Comparison of ENCODE assay signal across 8 cellular contexts in genomic region chr2:182717451-182718215, GRCh38. TPM values are rescaled to one million over a fixed set of nuclear protein-coding genes. Genes with fewer than 3 reads are reported as not detected.
A peak's percentile ranks its signal among the peaks of the same experiment; 100 is the strongest.
DNase-seq lines count a peak whose midpoint lies in the region; ATAC-seq, FAIRE-seq and TF ChIP-seq lines count a peak whose summit lies in the region.

No MANE protein-coding gene starts in this region.

- peaks cover 0 to 19% of the 10 kb centered on the region in 2 experiments; a peak in 2 of 4 replicates for H3K79me2 ChIP-seq in H1 (ENCODE audit: control insufficient read depth in 1 of 2, insufficient read depth in 2 of 2, low read length in 2 of 2)

- H3K23ac ChIP-seq in H1 (ENCODE audit: insufficient read length) = no peak overlapping the region

- no peak for TF ChIP-seq EP300 in H1 (IDR thresholded peaks at IDR 0.05; ENCODE audit: borderline replicate concordance in 1 of 2, low read depth in 2 of 2, low read length in 2 of 2)

- H4K5ac ChIP-seq in H1 (ENCODE audit: insufficient read length, low read depth, low read length) = no peak overlapping the region

- intact Hi-C loops in aorta (cut with DNase I) = no loop called here

- H3K4ac ChIP-seq in H1 (replicated peaks; ENCODE audit: insufficient read length, low read depth, low read length) = no peak overlapping the region

- no peaks in the 10 kb centered on the region for H3K9me3 ChIP-seq in H1 (ENCODE audit: insufficient read depth in 2 of 2, low read depth in 1 of 2, low read length in 1 of 2)
- H3K9me3 ChIP-seq in aorta (ENCODE audit: control insufficient read depth, low read length) = no peaks in the 10 kb centered on the region

- H3K27ac ChIP-seq in H1 (ENCODE audit: low read depth, low read length) (no peak overlapping the region), aorta (ENCODE audit: low read depth in 1 of 2, low read length in 2 of 2) (peak overlapping the region in 1 of 2 donors; percentile 57)

- no peak for TF ChIP-seq CTCF in GM12864 (IDR thresholded peaks at IDR 0.05; ENCODE audit: low read depth, low read length, missing control alignments)
- TF ChIP-seq CTCF in H1 (IDR thresholded peaks at IDR 0.05; ENCODE audit: control extremely low read depth in 1 of 3, insufficient read depth in 1 of 3, low read depth in 1 of 3, low read length in 3 of 3) = no peak

- H3K4me3 ChIP-seq in GM12864 (ENCODE audit: low read depth, low read length) (peak overlapping the region; percentile 87), H1 (ENCODE audit: extremely low read depth in 1 of 4, insufficient read depth in 2 of 4, low read depth in 3 of 4, low read length in 4 of 4) (peak overlapping the region in 2 of 4 experiments; percentile 79; a peak in 2 of 8 replicates), aorta (ENCODE audit: low read length in 2 of 2) (peak overlapping the region; percentile 41 to 72), H7 (ENCODE audit: insufficient read depth, low read depth, low read length) (no peak overlapping the region)

- no peak overlapping the region for H2AK5ac ChIP-seq in H1 (ENCODE audit: low read depth, low read length)

- ATAC-seq in GM21381 (IDR thresholded peaks at IDR 0.05; ENCODE audit: unreplicated experiment) (peak; percentile 30), HG03558 (IDR thresholded peaks at IDR 0.05; ENCODE audit: extremely low read depth, unreplicated experiment) (peak; percentile 32), aorta (ENCODE audit: low FRiP score) (no peak)

- H3K14ac ChIP-seq in H1 (ENCODE audit: insufficient read length) = no peak overlapping the region

- no peak overlapping the region for H2BK20ac ChIP-seq in H1 (ENCODE audit: low read length)

- peak overlapping the region; percentile 75 to 79 for H3K4me2 ChIP-seq in H1 (ENCODE audit: insufficient read depth in 1 of 2, low read depth in 2 of 2, low read length in 2 of 2)

- H2BK15ac ChIP-seq in H1 (ENCODE audit: low read length) = no peak overlapping the region

- H2AFZ ChIP-seq in H1 (ENCODE audit: low read length) = no peak overlapping the region

- H2BK5ac ChIP-seq in H1 (ENCODE audit: low read depth, low read length) = no peak overlapping the region

- no peak overlapping the region for H4K8ac ChIP-seq in H1 (ENCODE audit: extremely low read depth, insufficient read depth, low read length)

- DNase-seq in GM12864 (ENCODE audit: low read depth) (peak; percentile 57), H1 (ENCODE audit: low read depth in 1 of 2, low spot score in 2 of 2) (no peak), aorta (no peak), AG08396 (ENCODE audit: low spot score) (no peak), H7 (no peak), NOMO-1 (lab: John Stamatoyannopoulos, UW; ENCODE audit: unreplicated experiment in 2 of 2) (no peak)

- no peak for TF ChIP-seq RAD21 in H1 (IDR thresholded peaks at IDR 0.05 in 1 of 2, conservative IDR thresholded peaks at IDR 0.05 in 1 of 2; ENCODE audit: low read depth in 2 of 2, low read length in 2 of 2)

- no peaks in the 10 kb centered on the region; a peak in 1 of 7 replicates for H3K4me1 ChIP-seq in H1 (replicated peaks in 1 of 4; ENCODE audit: control insufficient read depth in 3 of 4, insufficient read depth in 4 of 4, low read length in 3 of 4)
- H3K4me1 ChIP-seq in aorta (ENCODE audit: control insufficient read depth in 1 of 2, insufficient read depth in 2 of 2, low read length in 2 of 2) = peaks cover 0 to 5% of the 10 kb centered on the region in 2 donors

- H3K27me3 ChIP-seq in H1 (replicated peaks in 1 of 4; ENCODE audit: control insufficient read depth in 3 of 4, extremely low read depth in 1 of 4, insufficient read depth in 3 of 4, low read length in 3 of 4) = no peaks in the 10 kb centered on the region
- no peaks in the 10 kb centered on the region for H3K27me3 ChIP-seq in aorta (ENCODE audit: control insufficient read depth in 1 of 2, insufficient read depth in 2 of 2, low read length in 1 of 2)
- no peaks in the 10 kb centered on the region for H3K27me3 ChIP-seq in H7 (ENCODE audit: control insufficient read depth, insufficient read depth, low read length)

- no peak overlapping the region for H3K56ac ChIP-seq in H1 (replicated peaks; ENCODE audit: insufficient read length, low read depth, low read length)

- no peak for TF ChIP-seq POLR2A in H1 (IDR thresholded peaks at IDR 0.05; ENCODE audit: control extremely low read depth in 1 of 2, low read depth in 2 of 2, low read length in 2 of 2)

- no peak overlapping the region for H3K18ac ChIP-seq in H1 (ENCODE audit: extremely low read depth, low read length)

- CTCF ChIA-PET in H1 (lab: Charles Lee; ENCODE audit: partially characterized antibody) = interaction anchor here (1.8 to 3.4 kb wide), 2 partner anchors 47 to 51 kb away, joined by 5 to 11 read pairs; no protein-coding TSS in a partner anchor

- 83% methylated on average over 2 of the region's 2 CpGs; no CpG with 5 or more reads in 1 of the 2 experiments for WGBS in H1 (ENCODE audit: extremely low coverage in 1 of 2, insufficient coverage in 1 of 2, insufficient read length in 1 of 2, insufficient replicate concordance in 2 of 2, low coverage in 1 of 2, low lambda C conversion rate in 2 of 2, missing lambda C conversion rate in 1 of 2), 2 experiments
- 38 to 41% methylated on average over 2 of the region's 2 CpGs for WGBS in aorta, 2 donors

- H3K36me3 ChIP-seq in H1 (ENCODE audit: control insufficient read depth in 2 of 4, insufficient read depth in 4 of 4, low read length in 3 of 4) = peaks cover 0 to 45% (median 7%) of the 10 kb centered on the region in 4 experiments; a peak in 5 of 8 replicates
- no peaks in the 10 kb centered on the region for H3K36me3 ChIP-seq in aorta (ENCODE audit: control insufficient read depth in 1 of 2, insufficient read depth in 2 of 2, low read length in 1 of 2)
- no peaks in the 10 kb centered on the region for H3K36me3 ChIP-seq in H7 (replicated peaks; ENCODE audit: control insufficient read depth, insufficient read depth, low read length)

- H4K91ac ChIP-seq in H1 (replicated peaks; ENCODE audit: insufficient read length, low read length) = no peak overlapping the region

- no peak overlapping the region for H3K9ac ChIP-seq in H1 (replicated peaks in 1 of 4; ENCODE audit: extremely low read depth in 1 of 4, low read depth in 3 of 4, low read length in 3 of 4)

- H2BK12ac ChIP-seq in H1 (ENCODE audit: low read depth, low read length) = no peak overlapping the region

- no peak overlapping the region for H2BK120ac ChIP-seq in H1 (replicated peaks; ENCODE audit: low read depth, low read length)

- H3K79me1 ChIP-seq in H1 (ENCODE audit: low read depth, low read length) = 0 out of 2 replicates have a peak, but pooled peaks cover 3% of the 10 kb centered on the region

- H3K23me2 ChIP-seq in H1 (ENCODE audit: low read depth, low read length) = peaks cover 6% of the 10 kb centered on the region

- H4K20me1 ChIP-seq in H1 (replicated peaks in 1 of 2; ENCODE audit: control insufficient read depth in 1 of 2, insufficient read depth in 2 of 2, low read length in 2 of 2) = no peaks in the 10 kb centered on the region

- POLR2A ChIA-PET in H1 (lab: Charles Lee; ENCODE audit: partially characterized antibody) = interaction anchor here (0.5 to 2.5 kb wide), 3 partner anchors 13 to 150 kb away, joined by 3 to 6 read pairs (median 4); no protein-coding TSS in a partner anchor

- no peak for FAIRE-seq in H1 (lab: Jason Lieb, UNC)

TF ChIP-seq in H1, 55 proteins besides CTCF, POLR2A, EP300 and RAD21 (continues in another document):
- TF ChIP-seq TBP (IDR thresholded peaks at IDR 0.05; ENCODE audit: low read depth, low read length) = no peak
- TF ChIP-seq SP1 (IDR thresholded peaks at IDR 0.05; ENCODE audit: low read depth, low read length) = no peak
- no peak for TF ChIP-seq POLR2AphosphoS5 (IDR thresholded peaks at IDR 0.05; ENCODE audit: low read depth, low read length)
- TF ChIP-seq NANOG (IDR thresholded peaks at IDR 0.05; ENCODE audit: insufficient read depth, low read depth, low read length, poor library complexity, severe bottlenecking) = no peak
- no peak for TF ChIP-seq EZH2 (IDR thresholded peaks at IDR 0.05; ENCODE audit: low read depth, low read length, severe bottlenecking)
- TF ChIP-seq ATF3 (IDR thresholded peaks at IDR 0.05; ENCODE audit: insufficient read depth, low read depth, low read length) = no peak
- TF ChIP-seq KDM5A (IDR thresholded peaks at IDR 0.05; ENCODE audit: low read length) = no peak

RNA-seq across cellular contexts. Expression of gene DNAJC10, which starts 1.6 kb away (rescaled TPM):
- total RNA-seq in H1 (2021; fragmentation: NEBNext Ultra II Directional; extraction: Animal tissue kit (Norgen Biotek cat#: 25700)) = 121 and 128 TPM in 2 replicates
- 13.4 and 23.2 TPM in 2 replicates for polyA plus RNA-seq in H1 (2011; rRNA removed)
- 29.8 TPM for polyA plus RNA-seq in H1 (2011; cell fraction: cytosol; rRNA removed)
- polyA plus RNA-seq in H1 (2011; cell fraction: nucleus; rRNA removed) = 13.3 TPM
- polyA plus RNA-seq in H1 (2012, experiment 1 of 2) = 33.6 to 77.3 TPM (median 43.3 TPM) in 4 replicates
- 3.0 TPM for polyA plus RNA-seq in H1 (2012, experiment 2 of 2)
- 66.2 TPM for polyA plus RNA-seq in H1 (2013, experiment 1 of 2)
- polyA plus RNA-seq in H1 (2013, experiment 2 of 2) = 74.4 TPM
- 31.3 and 58.9 TPM in 2 replicates for polyA minus RNA-seq in H1 (2011; rRNA and poly(A)+ RNA removed)
- 30.5 TPM for polyA minus RNA-seq in H1 (2011; cell fraction: cytosol; rRNA and poly(A)+ RNA removed)
- 46.0 TPM for polyA minus RNA-seq in H1 (2011; cell fraction: nucleus; rRNA and poly(A)+ RNA removed)
- 100 to 1,000 TPM; 118 to 131 TPM for total RNA-seq in aorta
- 10 to 100 TPM; 29.7 to 56.5 TPM for polyA plus RNA-seq in aorta
- 69.7 and 71.4 TPM in 2 replicates for total RNA-seq in H7 (2014; rRNA removed; shearing (Covaris generic))
